In genomic region chr4:102263024-102263787, GRCh38 we compare ENCODE assay signal across 8 cellular contexts.
A peak's percentile ranks its signal among the peaks of the same experiment; 100 is the strongest.
DNase-seq lines count a peak whose midpoint lies in the region; TF ChIP-seq lines count a peak whose summit lies in the region.

No MANE protein-coding gene starts in this region.

- H3K36me3 ChIP-seq in H7 (replicated peaks; ENCODE audit: control insufficient read depth, insufficient read depth, low read length) (no peaks in the 10 kb centered on the region), esophagus muscularis mucosa (peaks cover 0 to 4% (median 0%) of the 10 kb centered on the region in 4 donors), prostate gland (no peaks in the 10 kb centered on the region)

- CTCF ChIA-PET in RWPE1 (lab: Yijun Ruan, JAX) = interaction anchor here (0.6 to 1.5 kb wide), 5 partner anchors 306 to 1521 kb away, joined by 3 to 5 read pairs (median 3); no protein-coding TSS in a partner anchor

- POLR2A ChIA-PET in RWPE1 (lab: Yijun Ruan, JAX; ENCODE audit: low non-redundant PET) = no interaction called here

- intact Hi-C loops in esophagus muscularis mucosa (cut with DNase I) = no loop called here
- intact Hi-C loops in prostate gland (cut with DNase I) = loop anchor here (2.0 kb wide), 1 partner anchor 1842 kb away; no protein-coding TSS in a partner anchor

- TF ChIP-seq POLR2A in esophagus muscularis mucosa (IDR thresholded peaks at IDR 0.05; ENCODE audit: low read depth) (no peak), prostate gland (IDR thresholded peaks at IDR 0.05) (no peak)

- H3K4me1 ChIP-seq in esophagus muscularis mucosa (no peaks in the 10 kb centered on the region), prostate gland (replicated peaks) (no peaks in the 10 kb centered on the region)

- 60% methylated on average over 3 of the region's 3 CpGs for whole genome bisulfite sequencing in esophagus muscularis mucosa
- WGBS in prostate gland = 36% methylated on average over 3 of the region's 3 CpGs

- DNase-seq in AG08396 (ENCODE audit: low spot score) (peak; percentile 37), GM12864 (ENCODE audit: low read depth) (peak; percentile 3), H7 (peak; percentile 37), LHCN-M2 (ENCODE audit: low read depth) (peak; percentile 49), RWPE1 (ENCODE audit: low spot score) (peak; percentile 62), esophagus muscularis mucosa (ENCODE audit: extremely low spot score) (no peak), prostate gland (ENCODE audit: low spot score) (peak; percentile 38)
- no peak for DNase-seq in NK-92 treated with Interleukin-12 subunit alpha and Interleukin-12 subunit beta, amount 100 ng/mL, for 24 hours (lab: John Stamatoyannopoulos, UW)

- TF ChIP-seq CTCF in GM12864 (IDR thresholded peaks at IDR 0.05; ENCODE audit: low read depth, low read length, missing control alignments) (peak; percentile 37), RWPE1 (conservative IDR thresholded peaks at IDR 0.05; ENCODE audit: low read depth) (peak; percentile 67), esophagus muscularis mucosa (IDR thresholded peaks at IDR 0.05) (peak; percentile 28 to 46 (median 30)), prostate gland (IDR thresholded peaks at IDR 0.05) (peak in 3 of 4 experiments; percentile 55 to 72 (median 62))

- H3K9me3 ChIP-seq in esophagus muscularis mucosa (no peaks in the 10 kb centered on the region), prostate gland (no peaks in the 10 kb centered on the region)

- no peak for TF ChIP-seq EP300 in esophagus muscularis mucosa (IDR thresholded peaks at IDR 0.05)

- H3K4me3 ChIP-seq in GM12864 (ENCODE audit: low read depth, low read length) (no peak overlapping the region), H7 (ENCODE audit: insufficient read depth, low read depth, low read length) (no peak overlapping the region), esophagus muscularis mucosa (no peak overlapping the region), prostate gland (no peak overlapping the region)

- no peak overlapping the region for H3K27ac ChIP-seq in RWPE1
- H3K27ac ChIP-seq in esophagus muscularis mucosa (replicated peaks in 1 of 4) = no peak overlapping the region
- H3K27ac ChIP-seq in prostate gland = no peak overlapping the region

- no peaks in the 10 kb centered on the region for H3K27me3 ChIP-seq in H7 (ENCODE audit: control insufficient read depth, insufficient read depth, low read length)
- H3K27me3 ChIP-seq in esophagus muscularis mucosa = no peaks in the 10 kb centered on the region
- no peaks in the 10 kb centered on the region for H3K27me3 ChIP-seq in prostate gland (replicated peaks; ENCODE audit: insufficient read depth)

Comparison
In these comparisons a context has a peak if more than half of its experiments do, and no peak if none do; other contexts are left out.
1. DNase-seq: peak in AG08396 (single experiment), GM12864 (single experiment), H7 (single experiment), LHCN-M2 (single experiment), RWPE1 (single experiment) and prostate gland (single experiment); none in esophagus muscularis mucosa (single experiment) and NK-92 treated with Interleukin-12 subunit alpha and Interleukin-12 subunit beta, amount 100 ng/mL, for 24 hours (single experiment).
2. Peak in every context shown above with its lines, with median percentiles within 50 percentile points of each other: CTCF ChIP-seq.